In genomic region chr1:212452323-212453155, GRCh38 we compare ENCODE assay signal across 13 cellular contexts. TPM values are rescaled to one million over a fixed set of nuclear protein-coding genes. Genes with fewer than 3 reads are reported as not detected.
DNase-seq lines count a peak whose midpoint lies in the region; TF ChIP-seq lines count a peak whose summit lies in the region.
"Had no signal": no experiment of that assay in that cellular context is flagged by ENCODE, and none has a peak within 500 bp of the region (broad histone marks: within the 10 kb centered on the region; RNA-seq: fewer than 3 reads in every experiment).

No MANE protein-coding gene starts in this region.

- H3K27me3 ChIP-seq in testis (no peaks in the 10 kb centered on the region), SJCRH30 (no peaks in the 10 kb centered on the region), BE2C (no peaks in the 10 kb centered on the region)

- DNase-seq in M059J (ENCODE audit: low read depth) = peak; percentile 35
- peak; percentile 80 for DNase-seq in dedifferentiated amniotic fluid mesenchymal stem cell (ENCODE audit: extremely low spot score)
- peak; percentile 45 for DNase-seq in iris pigment epithelial cell (ENCODE audit: low read depth)
- peak; percentile 59 for DNase-seq in testis
- DNase-seq in SJCRH30 = no peak
- no peak for DNase-seq in cortex of kidney (lab: John Stamatoyannopoulos, UW)
- DNase-seq in SIG-M5 (lab: John Stamatoyannopoulos, UW) = no peak
- DNase-seq in BE2C = no peak
- DNase-seq: activated CD4-positive, alpha-beta T cell treated with anti-CD3 and anti-CD28 coated beads for 4 hours; activated naive CD4-positive, alpha-beta T cell treated with anti-CD3 and anti-CD28 coated beads, Interleukin-2, amount 10 ng/mL, durations not matched to agents 7 days and 5 days; H9; mammary epithelial cell; stimulated activated naive CD4-positive, alpha-beta T cell had no signal

- H3K4me1 ChIP-seq in testis = no peaks in the 10 kb centered on the region
- H3K4me1 ChIP-seq in SJCRH30 = peaks cover 28% of the 10 kb centered on the region
- peaks cover 19% of the 10 kb centered on the region for H3K4me1 ChIP-seq in BE2C

- WGBS in testis, 2 donors = 62 to 65% methylated on average over 13 to 15 of the region's 15 CpGs

- TF ChIP-seq CTCF in testis (IDR thresholded peaks at IDR 0.05) (no peak), BE2C (IDR thresholded peaks at IDR 0.05; ENCODE audit: low read depth, low read length) (no peak)

- TF ChIP-seq POLR2A in testis (IDR thresholded peaks at IDR 0.05) = no peak

- H3K27ac ChIP-seq in testis (no peak overlapping the region), SJCRH30 (no peak overlapping the region)

- no peak overlapping the region for H3K4me3 ChIP-seq in testis
- H3K4me3 ChIP-seq in SJCRH30 = no peak overlapping the region
- no peak overlapping the region for H3K4me3 ChIP-seq in BE2C (ENCODE audit: low read depth, low read length)

- intact Hi-C loops in testis (cut with DNase I; ENCODE audit: low total_unique reads) = no loop called here

- no peaks in the 10 kb centered on the region for H3K9me3 ChIP-seq in testis
- no peaks in the 10 kb centered on the region for H3K9me3 ChIP-seq in SJCRH30 (replicated peaks)
- no peaks in the 10 kb centered on the region for H3K9me3 ChIP-seq in BE2C

- H3K36me3 ChIP-seq in testis (ENCODE audit: low read depth, missing control alignments) (no peaks in the 10 kb centered on the region), SJCRH30 (no peaks in the 10 kb centered on the region), BE2C (no peaks in the 10 kb centered on the region)

RNA-seq across cellular contexts. Expression of gene NENF, which starts 19.8 kb away (rescaled TPM):
- 80.0 and 109 TPM in 2 replicates for total RNA-seq in M059J (2014; rRNA removed; shearing (Covaris generic))
- total RNA-seq in testis = 10 to 100 TPM; 33.9 to 54.6 TPM
- polyA plus RNA-seq in testis (ENCODE audit: insufficient read depth, low read depth, low replicate concordance) = 41.6 TPM
- total RNA-seq in SJCRH30 (2014; rRNA removed; shearing (Covaris generic)) = 65.7 and 74.0 TPM in 2 replicates
- 73.7 TPM for polyA plus RNA-seq in BE2C (2012; ENCODE audit: insufficient read depth, insufficient read length, low read depth)

RNA-seq across cellular contexts. Expression of gene PACC1, which starts 37.9 kb away (rescaled TPM):
- total RNA-seq in M059J (2014; rRNA removed; shearing (Covaris generic)) = 12.6 and 14.6 TPM in 2 replicates
- 10 to 100 TPM; 10.2 to 13.4 TPM for total RNA-seq in testis
- polyA plus RNA-seq in testis (ENCODE audit: insufficient read depth, low read depth, low replicate concordance) = 15.9 TPM
- total RNA-seq in SJCRH30 (2014; rRNA removed; shearing (Covaris generic)) = 21.1 and 22.3 TPM in 2 replicates
- polyA plus RNA-seq in BE2C (2012; ENCODE audit: insufficient read depth, insufficient read length, low read depth) = 33.4 TPM

Comparison
In these comparisons a context has a peak if more than half of its experiments do, and no peak if none do; other contexts are left out.
1. DNase-seq: peak in M059J (single experiment), dedifferentiated amniotic fluid mesenchymal stem cell (single experiment), iris pigment epithelial cell (single experiment) and testis (single experiment); none in SJCRH30 (0 of 2), cortex of kidney (single experiment), SIG-M5 (single experiment) and BE2C (single experiment).